25 cellular contexts compared by ENCODE assay signal in the genomic region with DNA sequence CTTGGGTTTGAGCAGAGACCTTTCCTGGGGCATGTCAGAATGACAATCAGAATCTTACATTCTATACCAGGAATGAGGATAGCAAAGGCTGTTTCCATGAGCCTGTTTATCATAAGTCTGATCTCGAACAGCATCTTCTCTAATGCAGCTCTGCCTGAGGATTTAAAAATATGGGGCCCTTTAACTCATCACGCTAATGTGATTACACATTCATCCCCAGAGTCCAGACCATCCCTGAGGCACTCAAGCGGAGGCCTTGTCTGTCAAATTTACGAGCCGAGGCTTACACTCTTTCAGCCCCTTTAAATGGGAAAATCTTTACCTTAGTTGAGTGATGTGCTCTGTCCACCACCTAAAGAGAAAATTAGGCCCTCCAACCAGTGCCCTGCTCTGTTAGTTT. TPM values are rescaled to one million over a fixed set of nuclear protein-coding genes. Genes with fewer than 3 reads are reported as not detected.
DNase-seq lines count a peak whose midpoint lies in the region; ATAC-seq and TF ChIP-seq lines count a peak whose summit lies in the region.
"Had no signal": no experiment of that assay in that cellular context is flagged by ENCODE, and none has a peak within 500 bp of the region (broad histone marks: within the 10 kb centered on the region; RNA-seq: fewer than 3 reads in every experiment).

No MANE protein-coding gene starts in this region.

- H3K4me3 ChIP-seq in muscle layer of colon (ENCODE audit: low read depth in 1 of 2, low read length in 2 of 2) (no peak overlapping the region), colonic mucosa (no peak overlapping the region)
- H3K4me3 ChIP-seq: gastrocnemius medialis, HAP-1, lower lobe of right lung, MG63, upper lobe of right lung had no signal

- H3K27me3 ChIP-seq in muscle layer of colon (ENCODE audit: control insufficient read depth in 1 of 2, insufficient read depth in 2 of 2, low read length in 2 of 2) (no peaks in the 10 kb centered on the region), colonic mucosa (no peaks in the 10 kb centered on the region)
- H3K27me3 ChIP-seq: gastrocnemius medialis, MG63, upper lobe of right lung had no signal

- ATAC-seq in SK-N-SH treated with all-trans-retinoic acid at 6 μM for 48 hours (no peak; the same call in 2 of the 3 replicates), HG03520 (IDR thresholded peaks at IDR 0.05; ENCODE audit: unreplicated experiment) (no peak), GM18498 (IDR thresholded peaks at IDR 0.05; ENCODE audit: unreplicated experiment) (no peak)
- ATAC-seq: activated T-helper 17 cell treated with anti-CD3 and anti-CD28 coated beads, Interleukin-2, amount 50 U/mL, for 72 hours; gastrocnemius medialis; lower lobe of right lung; right cardiac atrium; upper lobe of right lung; WTC11 had no signal

- H3K9ac ChIP-seq in muscle layer of colon (ENCODE audit: low read length) = no peak overlapping the region
- H3K9ac ChIP-seq in colonic mucosa (ENCODE audit: low read depth in 2 of 2, low read length in 2 of 2) = no peak overlapping the region

- H3K36me3 ChIP-seq in muscle layer of colon (ENCODE audit: insufficient read depth, low read length) (no peaks in the 10 kb centered on the region), colonic mucosa (no peaks in the 10 kb centered on the region)
- H3K36me3 ChIP-seq: gastrocnemius medialis, HAP-1, lower lobe of right lung, MG63, upper lobe of right lung had no signal

- TF ChIP-seq CTCF in colonic mucosa (IDR thresholded peaks at IDR 0.05) = no peak

- peak overlapping the region; percentile 1 for H3K27ac ChIP-seq in muscle layer of colon (ENCODE audit: low read depth, low read length)
- no peak overlapping the region for H3K27ac ChIP-seq in colonic mucosa
- H3K27ac ChIP-seq: gastrocnemius medialis, lower lobe of right lung, upper lobe of right lung had no signal

- peak; percentile 15 for DNase-seq in NCI-H2227 treated with DMSO at 0.1 percent for 48 hours (lab: John Stamatoyannopoulos, UW)
- DNase-seq in NCI-H2227 (lab: John Stamatoyannopoulos, UW; ENCODE audit: unreplicated experiment) = no peak
- no peak for DNase-seq in central memory CD4-positive, alpha-beta T cell
- no peak for DNase-seq in colonic mucosa
- DNase-seq: activated CD4-positive, alpha-beta T cell treated with anti-CD3 and anti-CD28 coated beads, Interleukin-2, amount 50 U/mL, for 4 hours; activated CD8-positive, alpha-beta memory T cell treated with anti-CD3 and anti-CD28 coated beads, Interleukin-2, amount 50 U/mL, for 4 hours; activated naive CD8-positive, alpha-beta T cell treated with anti-CD3 and anti-CD28 coated beads, Interleukin-2, amount 10 ng/mL, durations not matched to agents 7 days and 5 days; C1 segment of cervical spinal cord; effector CD4-positive, alpha-beta T cell; gastrocnemius medialis; lower lobe of right lung; MG63; NCI-H1694 treated with DMSO at 0.1 percent for 48 hours; NCI-H446; NK-92 treated with Interleukin-12 subunit alpha and Interleukin-12 subunit beta, amount 100 ng/mL, for 24 hours; right cardiac atrium; T-helper 9 cell; upper lobe of right lung had no signal

- H3K4me1 ChIP-seq in muscle layer of colon (ENCODE audit: insufficient read depth, low read length) (peaks cover 81% of the 10 kb centered on the region), colonic mucosa (no peaks in the 10 kb centered on the region)
- H3K4me1 ChIP-seq: HAP-1, upper lobe of right lung had no signal

- intact Hi-C loops in colonic mucosa (cut with DNase I) = no loop called here

- H3K9me3 ChIP-seq in muscle layer of colon (ENCODE audit: low read length) (no peaks in the 10 kb centered on the region), colonic mucosa (no peaks in the 10 kb centered on the region)
- H3K9me3 ChIP-seq: gastrocnemius medialis, HAP-1, lower lobe of right lung, MG63, upper lobe of right lung had no signal

TF ChIP-seq in SK-N-SH treated with all-trans-retinoic acid at 6 μM for 48 hours, 23 proteins besides CTCF, POLR2A, EP300 and RAD21:
- TF ChIP-seq, protein P1, sequence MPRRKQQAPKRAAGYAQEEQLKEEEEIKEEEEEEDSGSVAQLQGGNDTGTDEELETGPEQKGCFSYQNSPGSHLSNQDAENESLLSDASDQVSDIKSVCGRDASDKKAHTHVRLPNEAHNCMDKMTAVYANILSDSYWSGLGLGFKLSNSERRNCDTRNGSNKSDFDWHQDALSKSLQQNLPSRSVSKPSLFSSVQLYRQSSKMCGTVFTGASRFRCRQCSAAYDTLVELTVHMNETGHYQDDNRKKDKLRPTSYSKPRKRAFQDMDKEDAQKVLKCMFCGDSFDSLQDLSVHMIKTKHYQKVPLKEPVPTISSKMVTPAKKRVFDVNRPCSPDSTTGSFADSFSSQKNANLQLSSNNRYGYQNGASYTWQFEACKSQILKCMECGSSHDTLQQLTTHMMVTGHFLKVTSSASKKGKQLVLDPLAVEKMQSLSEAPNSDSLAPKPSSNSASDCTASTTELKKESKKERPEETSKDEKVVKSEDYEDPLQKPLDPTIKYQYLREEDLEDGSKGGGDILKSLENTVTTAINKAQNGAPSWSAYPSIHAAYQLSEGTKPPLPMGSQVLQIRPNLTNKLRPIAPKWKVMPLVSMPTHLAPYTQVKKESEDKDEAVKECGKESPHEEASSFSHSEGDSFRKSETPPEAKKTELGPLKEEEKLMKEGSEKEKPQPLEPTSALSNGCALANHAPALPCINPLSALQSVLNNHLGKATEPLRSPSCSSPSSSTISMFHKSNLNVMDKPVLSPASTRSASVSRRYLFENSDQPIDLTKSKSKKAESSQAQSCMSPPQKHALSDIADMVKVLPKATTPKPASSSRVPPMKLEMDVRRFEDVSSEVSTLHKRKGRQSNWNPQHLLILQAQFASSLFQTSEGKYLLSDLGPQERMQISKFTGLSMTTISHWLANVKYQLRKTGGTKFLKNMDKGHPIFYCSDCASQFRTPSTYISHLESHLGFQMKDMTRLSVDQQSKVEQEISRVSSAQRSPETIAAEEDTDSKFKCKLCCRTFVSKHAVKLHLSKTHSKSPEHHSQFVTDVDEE (CRISPR knock-in tag; IDR thresholded peaks at IDR 0.05) = peak; percentile 85; the same call in 1 of the 2 replicates
- peak; percentile 80 for TF ChIP-seq TCF4 (CRISPR knock-in tag; IDR thresholded peaks at IDR 0.05; ENCODE audit: borderline replicate concordance)
- TF ChIP-seq ZC3H10 (CRISPR knock-in tag; IDR thresholded peaks at IDR 0.05) = no peak
- no peak for TF ChIP-seq ZNF70 (CRISPR knock-in tag; IDR thresholded peaks at IDR 0.05)
- TF ChIP-seq ISL1 (CRISPR knock-in tag; IDR thresholded peaks at IDR 0.05) = peak; percentile 97

RNA-seq across cellular contexts. Expression of a gene that starts 16.2 kb away (rescaled TPM):
- 10 to 100 TPM in 1 of 2 donors, 1 to 10 TPM in 1; 4.7 to 10.2 TPM for total RNA-seq in colonic mucosa
